1 cellular context compared by ENCODE assay signal in genomic region chr2:21041462-21041861, GRCh38.
TF ChIP-seq lines count a peak whose summit lies in the region.

No MANE protein-coding gene starts in this region.

TF ChIP-seq in liver, 16 proteins besides CTCF, POLR2A, EP300 and RAD21 (continued from another document):
- no peak for TF ChIP-seq REST (IDR thresholded peaks at IDR 0.05)
- TF ChIP-seq HNF4G (IDR thresholded peaks at IDR 0.05), result no peak
- TF ChIP-seq FOXA1 (IDR thresholded peaks at IDR 0.05), result no peak
- TF ChIP-seq JUND (IDR thresholded peaks at IDR 0.05), result no peak
- no peak for TF ChIP-seq FOXA2 (IDR thresholded peaks at IDR 0.05)
